ENCODE assay signal across 19 cellular contexts in the genomic region with DNA sequence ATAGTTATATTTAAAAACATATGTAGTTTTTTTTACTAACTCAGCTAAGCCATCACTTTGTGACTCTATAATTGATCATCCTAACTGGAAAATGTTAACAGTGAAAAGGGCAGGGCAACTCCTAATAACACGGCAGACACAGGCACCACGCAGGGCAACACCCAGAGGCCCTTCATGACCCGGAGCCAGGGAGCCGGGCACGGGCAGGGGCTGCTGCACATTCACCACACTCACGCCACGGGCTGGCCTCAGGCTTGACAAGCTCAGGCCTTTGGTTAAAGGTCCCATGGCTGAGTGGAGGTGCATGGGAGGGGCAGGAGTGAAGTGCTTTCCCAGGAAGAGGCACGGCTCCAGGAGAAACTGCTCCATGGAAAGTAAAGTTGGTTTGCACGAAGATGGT. TPM values are rescaled to one million over a fixed set of nuclear protein-coding genes. Genes with fewer than 3 reads are reported as not detected.
DNase-seq lines count a peak whose midpoint lies in the region; ATAC-seq and TF ChIP-seq lines count a peak whose summit lies in the region.
"Had no signal": no experiment of that assay in that cellular context is flagged by ENCODE, and none has a peak within 500 bp of the region (broad histone marks: within the 10 kb centered on the region; RNA-seq: fewer than 3 reads in every experiment).

No MANE protein-coding gene starts in this region.

- no peak overlapping the region for H4K12ac ChIP-seq in trophoblast cell (ENCODE audit: low read depth, low read length)

- no peak overlapping the region for H2BK15ac ChIP-seq in neuronal stem cell (ENCODE audit: low read length)

- DNase-seq in left lung (peak in 1 of 2 donors; percentile 72), neural crest cell (ENCODE audit: low read depth, low spot score) (no peak), neuronal stem cell (ENCODE audit: low spot score) (no peak), vagina (ENCODE audit: extremely low spot score in 2 of 2) (no peak), trophoblast cell (no peak), RKO (ENCODE audit: low spot score) (no peak), coronary artery (ENCODE audit: low spot score) (no peak)
- DNase-seq: AML-193; Caco-2; Calu3; CD4-positive, alpha-beta T cell; CD8-positive, alpha-beta T cell; DMS79 treated with DMSO at 0.1 percent for 48 hours; GF-D8 had no signal

- H2BK12ac ChIP-seq in neuronal stem cell (ENCODE audit: low read length): no peak overlapping the region
- H2BK12ac ChIP-seq in trophoblast cell (ENCODE audit: low read length): no peak overlapping the region

- H3K4me3 ChIP-seq in left lung (no peak overlapping the region), neuronal stem cell (ENCODE audit: low read length in 2 of 2) (no peak overlapping the region), vagina (no peak overlapping the region), trophoblast cell (ENCODE audit: low read depth, low read length) (no peak overlapping the region), coronary artery (no peak overlapping the region)
- H3K4me3 ChIP-seq: A549; BLaER1 treated with 17β-estradiol and CSF1 and Interleukin-3, amounts not matched to agents 10 nM and 100 nM had no signal

- H3K9me3 ChIP-seq in left lung: no peaks in the 10 kb centered on the region
- no peaks in the 10 kb centered on the region for H3K9me3 ChIP-seq in neuronal stem cell (replicated peaks in 1 of 2; ENCODE audit: control insufficient read depth in 2 of 2, insufficient read depth in 1 of 2, low read depth in 1 of 2, low read length in 2 of 2)
- no peaks in the 10 kb centered on the region for H3K9me3 ChIP-seq in vagina
- H3K9me3 ChIP-seq in trophoblast cell (ENCODE audit: insufficient read depth, low read depth, low read length): peaks cover under 1% of the 10 kb centered on the region
- H3K9me3 ChIP-seq: A549; BLaER1 treated with 17β-estradiol and CSF1 and Interleukin-3, amounts not matched to agents 10 nM and 100 nM; Caco-2 had no signal

- TF ChIP-seq CTCF in left lung (IDR thresholded peaks at IDR 0.05) (no peak), neural crest cell (conservative IDR thresholded peaks at IDR 0.05) (no peak), vagina (IDR thresholded peaks at IDR 0.05) (no peak), coronary artery (IDR thresholded peaks at IDR 0.05) (no peak)

- H3K4me1 ChIP-seq in left lung: no peaks in the 10 kb centered on the region
- no peaks in the 10 kb centered on the region for H3K4me1 ChIP-seq in neuronal stem cell (ENCODE audit: control insufficient read depth in 2 of 2, insufficient read depth in 1 of 2, low read depth in 1 of 2, low read length in 2 of 2)
- H3K4me1 ChIP-seq in vagina: peaks cover 4% of the 10 kb centered on the region
- H3K4me1 ChIP-seq in trophoblast cell (ENCODE audit: control insufficient read depth in 1 of 2, insufficient read depth in 2 of 2, low read length in 2 of 2): peaks cover 0 to 1% of the 10 kb centered on the region in 2 experiments
- H3K4me1 ChIP-seq: Caco-2 had no signal

- no peaks in the 10 kb centered on the region for H3K36me3 ChIP-seq in left lung
- H3K36me3 ChIP-seq in neuronal stem cell (replicated peaks in 1 of 2; ENCODE audit: control insufficient read depth in 2 of 2, insufficient read depth in 2 of 2, low read length in 2 of 2): no peaks in the 10 kb centered on the region
- H3K36me3 ChIP-seq in vagina: no peaks in the 10 kb centered on the region
- no peaks in the 10 kb centered on the region for H3K36me3 ChIP-seq in trophoblast cell (ENCODE audit: control insufficient read depth in 1 of 2, insufficient read depth in 2 of 2, low read length in 2 of 2)
- H3K36me3 ChIP-seq: BLaER1 treated with 17β-estradiol and CSF1 and Interleukin-3, amounts not matched to agents 10 nM and 100 nM had no signal

- H2BK120ac ChIP-seq in neuronal stem cell (ENCODE audit: low read depth, low read length) (no peak overlapping the region), trophoblast cell (ENCODE audit: insufficient read depth, low read length, poor library complexity) (no peak overlapping the region)

- H4K91ac ChIP-seq in neuronal stem cell (ENCODE audit: low read depth, low read length, poor library complexity) (no peak overlapping the region), trophoblast cell (ENCODE audit: low read depth, low read length) (no peak overlapping the region)

- H3K4me1 Mint-ChIP-seq in neural crest cell: no peaks in the 10 kb centered on the region
- H3K4me1 Mint-ChIP-seq: B cell had no signal

- no peak overlapping the region for H3K4me2 ChIP-seq in neuronal stem cell (ENCODE audit: insufficient read depth, low read length, poor library complexity, severe bottlenecking)
- no peak overlapping the region for H3K4me2 ChIP-seq in trophoblast cell (ENCODE audit: low read length)

- peaks cover 3% of the 10 kb centered on the region for H3K27me3 Mint-ChIP-seq in neural crest cell (ENCODE audit: low read depth)
- H3K27me3 Mint-ChIP-seq: CD4-positive, alpha-beta T cell had no signal

- H3K36me3 Mint-ChIP-seq in neural crest cell (ENCODE audit: low read depth): no peaks in the 10 kb centered on the region
- H3K36me3 Mint-ChIP-seq: CD8-positive, alpha-beta T cell had no signal

- H3K4me3 Mint-ChIP-seq in neural crest cell: no peak overlapping the region
- H3K4me3 Mint-ChIP-seq: B cell; CD4-positive, alpha-beta T cell; CD8-positive, alpha-beta T cell had no signal

- H3K23ac ChIP-seq in neuronal stem cell (ENCODE audit: low read depth, low read length, poor library complexity): no peak overlapping the region
- no peak overlapping the region for H3K23ac ChIP-seq in trophoblast cell (ENCODE audit: low read length)

- H3K9me3 Mint-ChIP-seq in neural crest cell: no peaks in the 10 kb centered on the region
- H3K9me3 Mint-ChIP-seq: CD4-positive, alpha-beta T cell had no signal

- H3K27ac ChIP-seq in left lung (no peak overlapping the region), neuronal stem cell (replicated peaks; ENCODE audit: low read length) (no peak overlapping the region), vagina (peak overlapping the region; percentile 45), trophoblast cell (ENCODE audit: low read depth, low read length) (no peak overlapping the region), coronary artery (no peak overlapping the region)
- H3K27ac ChIP-seq: 22Rv1; A549; BLaER1 treated with 17β-estradiol and CSF1 and Interleukin-3, amounts not matched to agents 10 nM and 100 nM; C4-2B had no signal

- intact Hi-C loops in left lung (cut with DNase I): no loop called here
- intact Hi-C loops in vagina (cut with DNase I): no loop called here

- no peak overlapping the region for H3K4ac ChIP-seq in neuronal stem cell (ENCODE audit: low read length)
- H3K4ac ChIP-seq in trophoblast cell (ENCODE audit: low read depth, low read length): no peak overlapping the region

- H4K8ac ChIP-seq in neuronal stem cell (ENCODE audit: low read depth, low read length): peak overlapping the region; percentile 4
- H4K8ac ChIP-seq in trophoblast cell (ENCODE audit: low read depth, low read length): no peak overlapping the region

- H3K9ac ChIP-seq in neuronal stem cell (ENCODE audit: low read depth, low read length, poor library complexity): no peak overlapping the region
- H3K9ac ChIP-seq in trophoblast cell (ENCODE audit: low read length): no peak overlapping the region
- H3K9ac ChIP-seq: BLaER1 treated with 17β-estradiol and CSF1 and Interleukin-3, amounts not matched to agents 10 nM and 100 nM had no signal

- H3K14ac ChIP-seq in neuronal stem cell (ENCODE audit: low read length) (no peak overlapping the region), trophoblast cell (ENCODE audit: low read length) (no peak overlapping the region)

- H2AFZ ChIP-seq in neuronal stem cell (ENCODE audit: low read length): no peak overlapping the region
- no peak overlapping the region for H2AFZ ChIP-seq in trophoblast cell (ENCODE audit: insufficient read depth, low read length, poor library complexity)

- TF ChIP-seq POLR2A in vagina (IDR thresholded peaks at IDR 0.05): no peak

- H3K27me3 ChIP-seq in left lung (no peaks in the 10 kb centered on the region), neuronal stem cell (ENCODE audit: control insufficient read depth in 3 of 3, insufficient read depth in 3 of 3, low read depth in 1 of 3, low read length in 3 of 3) (peaks cover 0 to 15% (median 0%) of the 10 kb centered on the region in 3 experiments), vagina (no peaks in the 10 kb centered on the region), trophoblast cell (ENCODE audit: insufficient read depth, low read length) (no peaks in the 10 kb centered on the region)
- H3K27me3 ChIP-seq: BLaER1 treated with 17β-estradiol and CSF1 and Interleukin-3, amounts not matched to agents 10 nM and 100 nM had no signal

- H3K18ac ChIP-seq in neuronal stem cell (ENCODE audit: low read length) (no peak overlapping the region), trophoblast cell (ENCODE audit: low read length) (no peak overlapping the region)

- no CpG with 5 or more reads among the region's 9 CpGs for WGBS in neuronal stem cell (ENCODE audit: extremely low coverage in 2 of 2, insufficient read length in 2 of 2, insufficient replicate concordance in 1 of 2), 2 donors
- WGBS in trophoblast cell (ENCODE audit: extremely low coverage, insufficient coverage, insufficient read length): no CpG with 5 or more reads among the region's 9 CpGs

- no peaks in the 10 kb centered on the region for H3K79me2 ChIP-seq in trophoblast cell (ENCODE audit: control insufficient read depth, insufficient read depth, low read length, poor library complexity)

- H3K79me1 ChIP-seq in neuronal stem cell (ENCODE audit: low read depth, low read length) (no peaks in the 10 kb centered on the region), trophoblast cell (ENCODE audit: low read length) (no peaks in the 10 kb centered on the region)

- H2AK5ac ChIP-seq in neuronal stem cell (ENCODE audit: low read depth, low read length): no peak overlapping the region
- no peak overlapping the region for H2AK5ac ChIP-seq in trophoblast cell (ENCODE audit: low read length)

- H3K27ac Mint-ChIP-seq in neural crest cell (ENCODE audit: unreplicated experiment): peak overlapping the region; percentile 74
- H3K27ac Mint-ChIP-seq: B cell; CD4-positive, alpha-beta T cell; CD8-positive, alpha-beta T cell had no signal

- no peak overlapping the region for H2BK5ac ChIP-seq in neuronal stem cell (ENCODE audit: low read length)
- no peak overlapping the region for H2BK5ac ChIP-seq in trophoblast cell (ENCODE audit: low read depth, low read length, poor library complexity)

- ATAC-seq in left lung: peak; percentile 23
- ATAC-seq: A549; CD8-positive, alpha-beta T cell had no signal

RNA-seq across cellular contexts. Expression of a gene that starts 53.0 kb away (rescaled TPM):
- total RNA-seq in left lung (100 to 1,000 TPM; 143 to 160 TPM), neural crest cell (57.3 and 59.5 TPM in 2 replicates), vagina (98.2 TPM)
- 24.0 TPM for polyA plus RNA-seq in neuronal stem cell (2013, experiment 1 of 2)
- 23.7 TPM for polyA plus RNA-seq in neuronal stem cell (2013, experiment 2 of 2)
- polyA plus RNA-seq in trophoblast cell (2013): 74.8 and 75.7 TPM in 2 replicates

RNA-seq across cellular contexts. Expression of a gene that starts 54.9 kb away (rescaled TPM):
- 10 to 100 TPM; 41.2 to 52.9 TPM for total RNA-seq in left lung
- total RNA-seq in neural crest cell: 45.9 and 52.0 TPM in 2 replicates
- 28.8 TPM for polyA plus RNA-seq in neuronal stem cell (2013, experiment 1 of 2)
- polyA plus RNA-seq in neuronal stem cell (2013, experiment 2 of 2): 29.5 TPM
- total RNA-seq in vagina: 41.5 TPM
- polyA plus RNA-seq in trophoblast cell (2013): 40.6 and 41.6 TPM in 2 replicates
